1 cellular context compared by ENCODE assay signal in genomic region chr3:45938858-45939257, GRCh38.
TF ChIP-seq lines count a peak whose summit lies in the region.

No MANE protein-coding gene starts in this region.

TF ChIP-seq in GM23338, 12 proteins besides CTCF, POLR2A, EP300 and RAD21 (continued from another document):
- TF ChIP-seq NANOG (IDR thresholded peaks at IDR 0.05; ENCODE audit: borderline replicate concordance): no peak
